Comparison of ENCODE assay signal across 1 cellular context in genomic region chr13:21901772-21902708, GRCh38.
TF ChIP-seq lines count a peak whose summit lies in the region.

No MANE protein-coding gene starts in this region.

TF ChIP-seq in IMR-90, 13 proteins besides CTCF, POLR2A, EP300 and RAD21 (continued from another document):
- no peak for TF ChIP-seq USF2 (IDR thresholded peaks at IDR 0.05; ENCODE audit: low read depth, low read length)
